In genomic region chr20:38951611-38952010, GRCh38 we compare ENCODE assay signal across 26 cellular contexts.
"Had no signal": no experiment of that assay in that cellular context is flagged by ENCODE, and none has a peak within 500 bp of the region (broad histone marks: within the 10 kb centered on the region; RNA-seq: fewer than 3 reads in every experiment).

No MANE protein-coding gene starts in this region.

- FAIRE-seq: TTC549 had no signal

- H3K4me1 ChIP-seq: ascending aorta, breast epithelium, SJCRH30 had no signal

- ATAC-seq: activated CD4-positive, alpha-beta T cell treated with anti-CD3 and anti-CD28 coated beads for 36 hours; activated CD8-positive, alpha-beta T cell treated with anti-CD3 and anti-CD28 coated beads, Interleukin-2, amount 10 ng/mL, durations not matched to agents 7 days and 5 days; Panc1 had no signal

- H3K4me3 Mint-ChIP-seq: activated CD4-positive, alpha-beta T cell treated with anti-CD3 and anti-CD28 coated beads for 36 hours; activated CD4-positive, alpha-beta T cell treated with anti-CD3 and anti-CD28 coated beads, Interleukin-2, amount 10 ng/mL, durations not matched to agents 7 days and 5 days; activated CD8-positive, alpha-beta T cell treated with anti-CD3 and anti-CD28 coated beads, Interleukin-2, amount 10 ng/mL, durations not matched to agents 7 days and 5 days; activated naive CD4-positive, alpha-beta T cell treated with anti-CD3 and anti-CD28 coated beads for 36 hours; activated naive CD8-positive, alpha-beta T cell treated with anti-CD3 and anti-CD28 coated beads, Interleukin-2, amount 10 ng/mL, durations not matched to agents 7 days and 5 days had no signal

- H3K9me3 Mint-ChIP-seq: activated CD4-positive, alpha-beta T cell treated with anti-CD3 and anti-CD28 coated beads, Interleukin-2, amount 10 ng/mL, durations not matched to agents 7 days and 5 days; activated naive CD4-positive, alpha-beta T cell treated with anti-CD3 and anti-CD28 coated beads for 36 hours; activated naive CD8-positive, alpha-beta T cell treated with anti-CD3 and anti-CD28 coated beads, Interleukin-2, amount 10 ng/mL, durations not matched to agents 7 days and 5 days; activated T-helper 2 cell treated with anti-CD3 and anti-CD28 coated beads, Interferon-gamma antibody, Interleukin-2, Interleukin-4, amounts not matched to agents 10 μg/mL and 5 μg/mL and 100 μg/mL, durations not matched to agents 14 hours and 24 hours and 36 hours had no signal

- H3K36me3 ChIP-seq: ascending aorta, breast epithelium had no signal

- H3K27me3 Mint-ChIP-seq: activated CD4-positive, alpha-beta T cell treated with anti-CD3 and anti-CD28 coated beads for 36 hours; activated CD4-positive, alpha-beta T cell treated with anti-CD3 and anti-CD28 coated beads, Interleukin-2, amount 10 ng/mL, durations not matched to agents 7 days and 5 days; activated naive CD8-positive, alpha-beta T cell treated with anti-CD3 and anti-CD28 coated beads, Interleukin-2, amount 10 ng/mL, durations not matched to agents 7 days and 5 days had no signal

- H3K27ac ChIP-seq: ascending aorta, breast epithelium, SJCRH30, SK-N-MC had no signal

- H3K27me3 ChIP-seq: ascending aorta, breast epithelium, SJCRH30 had no signal

- H3K27ac Mint-ChIP-seq: activated CD4-positive, alpha-beta T cell treated with anti-CD3 and anti-CD28 coated beads for 36 hours; activated CD4-positive, alpha-beta T cell treated with anti-CD3 and anti-CD28 coated beads, Interleukin-2, amount 10 ng/mL, durations not matched to agents 7 days and 5 days; activated CD8-positive, alpha-beta T cell treated with anti-CD3 and anti-CD28 coated beads, Interleukin-2, amount 10 ng/mL, durations not matched to agents 7 days and 5 days; activated naive CD4-positive, alpha-beta T cell treated with anti-CD3 and anti-CD28 coated beads for 36 hours; activated naive CD8-positive, alpha-beta T cell treated with anti-CD3 and anti-CD28 coated beads, Interleukin-2, amount 10 ng/mL, durations not matched to agents 7 days and 5 days; activated T-helper 2 cell treated with anti-CD3 and anti-CD28 coated beads, Interferon-gamma antibody, Interleukin-2, Interleukin-4, amounts not matched to agents 10 μg/mL and 5 μg/mL and 100 μg/mL, durations not matched to agents 14 hours and 24 hours and 36 hours had no signal

- H3K4me3 ChIP-seq: ascending aorta, breast epithelium, SJCRH30, SK-N-MC had no signal

- H3K9me3 ChIP-seq: ascending aorta, breast epithelium, SJCRH30 had no signal

- H3K4me1 Mint-ChIP-seq: activated CD4-positive, alpha-beta T cell treated with anti-CD3 and anti-CD28 coated beads for 36 hours; activated naive CD8-positive, alpha-beta T cell treated with anti-CD3 and anti-CD28 coated beads, Interleukin-2, amount 10 ng/mL, durations not matched to agents 7 days and 5 days had no signal

- DNase-seq: activated CD4-positive, alpha-beta T cell treated with anti-CD3 and anti-CD28 coated beads for 36 hours; activated CD4-positive, alpha-beta T cell treated with anti-CD3 and anti-CD28 coated beads, Interleukin-2, amount 10 ng/mL, durations not matched to agents 7 days and 5 days; activated CD4-positive, alpha-beta T cell treated with anti-CD3 and anti-CD28 coated beads, Interleukin-2, amount 50 U/mL, for 48 hours; activated CD8-positive, alpha-beta memory T cell treated with anti-CD3 and anti-CD28 coated beads, Interleukin-2, amount 50 U/mL, for 48 hours; activated CD8-positive, alpha-beta T cell treated with anti-CD3 and anti-CD28 coated beads, Interleukin-2, amount 10 ng/mL, durations not matched to agents 7 days and 5 days; activated gamma-delta T cell; activated naive CD4-positive, alpha-beta T cell treated with anti-CD3 and anti-CD28 coated beads for 36 hours; activated naive CD8-positive, alpha-beta T cell treated with anti-CD3 and anti-CD28 coated beads, Interleukin-2, amount 10 ng/mL, durations not matched to agents 7 days and 5 days; amygdala; NCI-H1092 treated with DMSO at 0.1 percent for 48 hours; NCI-H1417; NCI-H187 treated with DMSO at 0.1 percent for 48 hours; NCI-H2081; NCI-H2171 treated with DMSO at 0.1 percent for 48 hours; NCI-H226; NCI-H446 treated with DMSO at 0.1 percent for 48 hours; NCI-H524; SHP77; SJCRH30; T1000 had no signal
